ENCODE assay signal across 23 cellular contexts in genomic region chr2:240479111-240479501, GRCh38. TPM values are rescaled to one million over a fixed set of nuclear protein-coding genes. Genes with fewer than 3 reads are reported as not detected.
DNase-seq lines count a peak whose midpoint lies in the region; ATAC-seq and TF ChIP-seq lines count a peak whose summit lies in the region.
"Had no signal": no experiment of that assay in that cellular context is flagged by ENCODE, and none has a peak within 500 bp of the region (broad histone marks: within the 10 kb centered on the region; RNA-seq: fewer than 3 reads in every experiment).

No MANE protein-coding gene starts in this region.

- no peaks in the 10 kb centered on the region for H3K27me3 Mint-ChIP-seq in activated CD4-positive, alpha-beta memory T cell treated with anti-CD3 and anti-CD28 coated beads, Interleukin-2, amount 10 ng/mL, durations not matched to agents 7 days and 5 days
- peaks cover 10% of the 10 kb centered on the region for H3K27me3 Mint-ChIP-seq in HFFc6 (ENCODE audit: insufficient read depth)

- H3K4me3 ChIP-seq in right atrium auricular region (no peak overlapping the region), left ventricle myocardium inferior (no peak overlapping the region), lung (no peak overlapping the region), upper lobe of right lung (no peak overlapping the region)
- H3K4me3 ChIP-seq: colonic mucosa, SJSA1, spleen, upper lobe of left lung had no signal

- H3K4me1 ChIP-seq in right atrium auricular region (no peaks in the 10 kb centered on the region), left ventricle myocardium inferior (no peaks in the 10 kb centered on the region), lung (ENCODE audit: control insufficient read depth in 2 of 2, insufficient read depth in 2 of 2, low read length in 2 of 2) (peaks cover 0 to 2% of the 10 kb centered on the region in 2 donors), upper lobe of right lung (no peaks in the 10 kb centered on the region)
- H3K4me1 ChIP-seq: colonic mucosa, SJSA1, spleen, upper lobe of left lung had no signal

- intact Hi-C loops in left ventricle myocardium inferior (cut with micrococcal nuclease) (no loop called here), upper lobe of right lung (cut with DNase I) (no loop called here)

- H3K27me3 ChIP-seq in right atrium auricular region (no peaks in the 10 kb centered on the region), left ventricle myocardium inferior (ENCODE audit: low read depth) (no peaks in the 10 kb centered on the region), lung (ENCODE audit: control insufficient read depth, insufficient read depth) (no peaks in the 10 kb centered on the region), upper lobe of right lung (no peaks in the 10 kb centered on the region)
- H3K27me3 ChIP-seq: colonic mucosa, SJSA1, spleen, upper lobe of left lung had no signal

- no peaks in the 10 kb centered on the region for H3K9me3 Mint-ChIP-seq in activated CD4-positive, alpha-beta memory T cell treated with anti-CD3 and anti-CD28 coated beads, Interleukin-2, amount 10 ng/mL, durations not matched to agents 7 days and 5 days
- H3K9me3 Mint-ChIP-seq in HFFc6 = peaks cover 7% of the 10 kb centered on the region; the same call in 1 of the 2 replicates

- 86 to 92% methylated on average over 12 of the region's 12 CpGs for WGBS in lung, 2 donors

- ATAC-seq in lung (ENCODE audit: insufficient read depth, low FRiP score) = no peak
- no peak for ATAC-seq in upper lobe of right lung
- no peak for ATAC-seq in GM21717 (IDR thresholded peaks at IDR 0.05; ENCODE audit: unreplicated experiment)
- ATAC-seq: stimulated activated effector memory CD8-positive, alpha-beta T cell treated with anti-CD3 and anti-CD28 coated beads, Interleukin-12 subunit alpha, Interleukin-12 subunit beta, amount 100 ng/mL, for 72 hours had no signal

- POLR2A ChIA-PET in activated CD4-positive, alpha-beta memory T cell treated with anti-CD3 and anti-CD28 coated beads, Interleukin-2, amount 10 ng/mL, durations not matched to agents 7 days and 5 days (lab: Charles Lee) = no interaction called here

- H3K36me3 ChIP-seq in right atrium auricular region = no peaks in the 10 kb centered on the region
- H3K36me3 ChIP-seq in left ventricle myocardium inferior = peaks cover 3% of the 10 kb centered on the region
- no peaks in the 10 kb centered on the region for H3K36me3 ChIP-seq in lung (ENCODE audit: control insufficient read depth in 2 of 2, insufficient read depth in 2 of 2, low read length in 2 of 2)
- no peaks in the 10 kb centered on the region for H3K36me3 ChIP-seq in upper lobe of right lung
- H3K36me3 ChIP-seq: colonic mucosa, SJSA1, upper lobe of left lung had no signal

- no peak overlapping the region for H3K27ac Mint-ChIP-seq in activated CD4-positive, alpha-beta memory T cell treated with anti-CD3 and anti-CD28 coated beads, Interleukin-2, amount 10 ng/mL, durations not matched to agents 7 days and 5 days
- no peak overlapping the region for H3K27ac Mint-ChIP-seq in HFFc6
- H3K27ac Mint-ChIP-seq: stimulated activated effector memory CD8-positive, alpha-beta T cell treated with anti-CD3 and anti-CD28 coated beads, Interleukin-12 subunit alpha, Interleukin-12 subunit beta, amount 100 ng/mL, for 72 hours had no signal

- DNase-seq in right atrium auricular region (ENCODE audit: low spot score) (peak; percentile 43), left ventricle myocardium inferior (no peak), lung (ENCODE audit: low spot score) (peak; percentile 23), upper lobe of right lung (peak; percentile 59), HFFc6 (no peak)
- DNase-seq in activated CD4-positive, alpha-beta memory T cell treated with anti-CD3 and anti-CD28 coated beads, Interleukin-2, amount 10 ng/mL, durations not matched to agents 7 days and 5 days = peak; percentile 11
- DNase-seq: activated naive CD4-positive, alpha-beta T cell treated with anti-CD3 and anti-CD28 coated beads, Interleukin-2, amount 50 U/mL, for 16 hours; Calu3; effector CD8-positive, alpha-beta T cell; mesenchymal stem cell; NCI-H1436; NCI-H748 treated with DMSO at 0.1 percent for 48 hours; occipital lobe; stimulated activated CD4-positive, alpha-beta T cell treated with anti-CD3 and anti-CD28 coated beads, Interleukin-2, amount 100 ng/mL, for 48 hours; substantia nigra; upper lobe of left lung had no signal

- H3K27ac ChIP-seq in right atrium auricular region = no peak overlapping the region
- no peak overlapping the region for H3K27ac ChIP-seq in left ventricle myocardium inferior (replicated peaks)
- H3K27ac ChIP-seq in lung (ENCODE audit: low read depth in 1 of 2, low read length in 1 of 2) = no peak overlapping the region
- no peak overlapping the region for H3K27ac ChIP-seq in upper lobe of right lung
- H3K27ac ChIP-seq: C4-2B, colonic mucosa, HL-60, SJSA1, spleen, upper lobe of left lung had no signal

- H3K4me3 Mint-ChIP-seq in activated CD4-positive, alpha-beta memory T cell treated with anti-CD3 and anti-CD28 coated beads, Interleukin-2, amount 10 ng/mL, durations not matched to agents 7 days and 5 days = no peak overlapping the region
- no peak overlapping the region for H3K4me3 Mint-ChIP-seq in HFFc6
- H3K4me3 Mint-ChIP-seq: stimulated activated effector memory CD8-positive, alpha-beta T cell treated with anti-CD3 and anti-CD28 coated beads, Interleukin-12 subunit alpha, Interleukin-12 subunit beta, amount 100 ng/mL, for 72 hours had no signal

- H3K36me3 Mint-ChIP-seq in activated CD4-positive, alpha-beta memory T cell treated with anti-CD3 and anti-CD28 coated beads, Interleukin-2, amount 10 ng/mL, durations not matched to agents 7 days and 5 days (ENCODE audit: low read depth) = peaks cover 2% of the 10 kb centered on the region
- H3K36me3 Mint-ChIP-seq in HFFc6 (ENCODE audit: low read depth) = peaks cover 5% of the 10 kb centered on the region; the same call in 1 of the 2 replicates

- H3K4me1 Mint-ChIP-seq in activated CD4-positive, alpha-beta memory T cell treated with anti-CD3 and anti-CD28 coated beads, Interleukin-2, amount 10 ng/mL, durations not matched to agents 7 days and 5 days = no peaks in the 10 kb centered on the region
- no peaks in the 10 kb centered on the region for H3K4me1 Mint-ChIP-seq in HFFc6 (ENCODE audit: low read depth)
- H3K4me1 Mint-ChIP-seq: stimulated activated effector memory CD8-positive, alpha-beta T cell treated with anti-CD3 and anti-CD28 coated beads, Interleukin-12 subunit alpha, Interleukin-12 subunit beta, amount 100 ng/mL, for 72 hours had no signal

- peaks cover 0 to 24% of the 10 kb centered on the region in 2 donors for H3K9me3 ChIP-seq in right atrium auricular region
- peaks cover 31% of the 10 kb centered on the region for H3K9me3 ChIP-seq in left ventricle myocardium inferior (replicated peaks)
- peaks cover 0 to 6% of the 10 kb centered on the region in 2 donors for H3K9me3 ChIP-seq in lung (ENCODE audit: control insufficient read depth in 2 of 2, insufficient read depth in 1 of 2, low read length in 1 of 2)
- peaks cover 8% of the 10 kb centered on the region for H3K9me3 ChIP-seq in upper lobe of right lung
- H3K9me3 ChIP-seq: colonic mucosa, upper lobe of left lung had no signal

- TF ChIP-seq CTCF in right atrium auricular region (IDR thresholded peaks at IDR 0.05) (no peak), left ventricle myocardium inferior (IDR thresholded peaks at IDR 0.05; ENCODE audit: borderline replicate concordance) (no peak), lung (IDR thresholded peaks at IDR 0.05; ENCODE audit: control extremely low read depth, extremely low read depth) (no peak), upper lobe of right lung (IDR thresholded peaks at IDR 0.05) (no peak), HFFc6 (IDR thresholded peaks at IDR 0.05) (no peak)

- CTCF ChIA-PET in activated CD4-positive, alpha-beta memory T cell treated with anti-CD3 and anti-CD28 coated beads, Interleukin-2, amount 10 ng/mL, durations not matched to agents 7 days and 5 days (lab: Charles Lee) = no interaction called here

RNA-seq across cellular contexts. Expression of gene GPC1, which starts 43.6 kb away (rescaled TPM):
- total RNA-seq in right atrium auricular region (100 to 1,000 TPM in 1 of 2 donors, 10 to 100 TPM in 1; 77.4 to 103 TPM), left ventricle myocardium inferior (187 TPM), lung (10 to 100 TPM; 23.2 to 62.5 TPM), upper lobe of right lung (24.8 TPM)
- total RNA-seq in activated CD4-positive, alpha-beta memory T cell treated with anti-CD3 and anti-CD28 coated beads, Interleukin-2, amount 10 ng/mL, durations not matched to agents 7 days and 5 days = 1 to 10 TPM; 5.8 to 7.9 TPM
- 10 to 100 TPM; 24.6 to 28.5 TPM for polyA plus RNA-seq in lung
- total RNA-seq in HFFc6 (2021; fragmentation: NEBNext Ultra II Directional; extraction: Animal tissue kit (Norgen Biotek cat#: 25700)) = 100 to 1,000 TPM; 315 to 403 (median 350) TPM

Comparison
In these comparisons a context has a peak if more than half of its experiments do, and no peak if none do; other contexts are left out.
1. DNase-seq: peak in right atrium auricular region (single experiment), activated CD4-positive, alpha-beta memory T cell treated with anti-CD3 and anti-CD28 coated beads, Interleukin-2, amount 10 ng/mL, durations not matched to agents 7 days and 5 days (single experiment), lung (single experiment) and upper lobe of right lung (single experiment); none in left ventricle myocardium inferior (single experiment) and HFFc6 (single experiment).